In genomic region chr4:19721587-19721986, GRCh38 we compare ENCODE assay signal across 19 cellular contexts.
DNase-seq lines count a peak whose midpoint lies in the region; ATAC-seq and TF ChIP-seq lines count a peak whose summit lies in the region.
"Had no signal": no experiment of that assay in that cellular context is flagged by ENCODE, and none has a peak within 500 bp of the region (broad histone marks: within the 10 kb centered on the region; RNA-seq: fewer than 3 reads in every experiment).

No MANE protein-coding gene starts in this region.

- H2AFZ ChIP-seq in osteoblast (ENCODE audit: low read length), result peak overlapping the region; percentile 62

- H3K27me3 ChIP-seq in BLaER1, result no peaks in the 10 kb centered on the region
- H3K27me3 ChIP-seq in osteoblast (ENCODE audit: insufficient read depth, low read length), result no peaks in the 10 kb centered on the region

- H3K79me2 ChIP-seq in osteoblast (ENCODE audit: insufficient read depth, low read length), result no peaks in the 10 kb centered on the region

- H3K27ac ChIP-seq in BLaER1, result no peak overlapping the region
- no peak overlapping the region for H3K27ac ChIP-seq in osteoblast (ENCODE audit: low read depth, low read length)
- H3K27ac ChIP-seq: 22Rv1, HL-60, SK-N-MC had no signal

- DNase-seq in iPS-NIHi7 (ENCODE audit: extremely low spot score) (peak; percentile 13), osteoblast (ENCODE audit: insufficient read length, low spot score, missing footprints) (no peak), NCI-H748 treated with DMSO at 0.1 percent for 48 hours (lab: John Stamatoyannopoulos, UW) (no peak)
- DNase-seq: Calu3, H7, NCI-H1048, NCI-H1417 treated with DMSO at 0.1 percent for 48 hours, NCI-H1694 treated with DMSO at 0.1 percent for 48 hours, NCI-H2081, NCI-H2227 treated with DMSO at 0.1 percent for 48 hours, NCI-H526 treated with DMSO at 0.1 percent for 48 hours, SIG-M5 had no signal

- H3K4me1 ChIP-seq in BLaER1 (peaks cover 11% of the 10 kb centered on the region), osteoblast (ENCODE audit: insufficient read depth, low read length) (no peaks in the 10 kb centered on the region)

- H3K9me3 ChIP-seq in BLaER1 (peaks cover 8% of the 10 kb centered on the region; the same call in 1 of the 2 replicates), osteoblast (ENCODE audit: low read depth, low read length) (no peaks in the 10 kb centered on the region)

- no peak overlapping the region for H3K9ac ChIP-seq in BLaER1

- no peaks in the 10 kb centered on the region for H3K36me3 ChIP-seq in BLaER1
- no peaks in the 10 kb centered on the region for H3K36me3 ChIP-seq in osteoblast (ENCODE audit: insufficient read depth, low read length)

- no peak for TF ChIP-seq CTCF in osteoblast (IDR thresholded peaks at IDR 0.05; ENCODE audit: extremely low read depth, low read depth, low read length)

- H3K4me3 ChIP-seq in BLaER1, result no peak overlapping the region
- H3K4me3 ChIP-seq in osteoblast (ENCODE audit: insufficient read depth, low read length), result no peak overlapping the region
- H3K4me3 ChIP-seq: SK-N-MC had no signal

- H3K4me2 ChIP-seq in BLaER1 (peak overlapping the region; percentile 50), osteoblast (ENCODE audit: insufficient read depth, low read length) (no peak overlapping the region)

- ATAC-seq in GM18511 (IDR thresholded peaks at IDR 0.05; ENCODE audit: unreplicated experiment), result no peak
- ATAC-seq in HG02938 (IDR thresholded peaks at IDR 0.05; ENCODE audit: unreplicated experiment), result no peak

- H4K20me1 ChIP-seq in BLaER1 (no peaks in the 10 kb centered on the region), osteoblast (ENCODE audit: insufficient read depth, low read length) (no peaks in the 10 kb centered on the region)

TF ChIP-seq in PFSK-1, 5 proteins besides CTCF, POLR2A, EP300 and RAD21:
- TF ChIP-seq TAF1 (IDR thresholded peaks at IDR 0.05; ENCODE audit: borderline replicate concordance, insufficient read depth, low read length) (peak; percentile 18; the same call in 1 of the 2 replicates), FOXP2 (optimal IDR thresholded peaks at IDR 0.05; ENCODE audit: borderline replicate concordance, extremely low read depth, extremely low read length, insufficient read depth) (no peak), SIN3A (IDR thresholded peaks at IDR 0.05; ENCODE audit: borderline replicate concordance, insufficient read depth, low read length) (peak; percentile 70; the same call in 1 of the 2 replicates), POLR2AphosphoS5 (IDR thresholded peaks at IDR 0.05; ENCODE audit: low read depth, low read length) (no peak), REST (IDR thresholded peaks at IDR 0.05; ENCODE audit: insufficient read depth in 1 of 2, low read depth in 2 of 2, low read length in 2 of 2) (0 out of 4 replicates have a peak, but pooled peaks of 1 of the 2 experiments have one; percentile 49)
